In genomic region chr4:87103691-87104187, GRCh38 we compare ENCODE assay signal across 8 cellular contexts.
DNase-seq lines count a peak whose midpoint lies in the region; ATAC-seq, FAIRE-seq and TF ChIP-seq lines count a peak whose summit lies in the region.

No MANE protein-coding gene starts in this region.

- no peak overlapping the region for H3K4me3 Mint-ChIP-seq in activated CD4-positive, alpha-beta T cell treated with anti-CD3 and anti-CD28 coated beads, Interleukin-2, amount 10 ng/mL, durations not matched to agents 7 days and 5 days

- peaks cover 42% of the 10 kb centered on the region for H3K36me3 Mint-ChIP-seq in activated CD4-positive, alpha-beta T cell treated with anti-CD3 and anti-CD28 coated beads, Interleukin-2, amount 10 ng/mL, durations not matched to agents 7 days and 5 days (ENCODE audit: low read depth)

- POLR2A ChIA-PET in activated CD4-positive, alpha-beta T cell treated with anti-CD3 and anti-CD28 coated beads, Interleukin-2, amount 10 ng/mL, durations not matched to agents 7 days and 5 days (lab: Charles Lee): no interaction called here

- CTCF ChIA-PET in activated CD4-positive, alpha-beta T cell treated with anti-CD3 and anti-CD28 coated beads, Interleukin-2, amount 10 ng/mL, durations not matched to agents 7 days and 5 days (lab: Charles Lee): interaction anchor here (0.5 kb wide), 1 partner anchor 151 kb away, joined by 3 read pairs; no protein-coding TSS in a partner anchor

- peaks cover 59% of the 10 kb centered on the region for H3K4me1 ChIP-seq in suprapubic skin

- peak overlapping the region; percentile 84 for H3K27ac ChIP-seq in suprapubic skin

- no peak for TF ChIP-seq POLR2A in suprapubic skin (IDR thresholded peaks at IDR 0.05)

- ATAC-seq in GM19397 (IDR thresholded peaks at IDR 0.05; ENCODE audit: unreplicated experiment): no peak

- no peaks in the 10 kb centered on the region for H3K27me3 Mint-ChIP-seq in activated CD4-positive, alpha-beta T cell treated with anti-CD3 and anti-CD28 coated beads, Interleukin-2, amount 10 ng/mL, durations not matched to agents 7 days and 5 days

- H3K27ac Mint-ChIP-seq in activated CD4-positive, alpha-beta T cell treated with anti-CD3 and anti-CD28 coated beads, Interleukin-2, amount 10 ng/mL, durations not matched to agents 7 days and 5 days: peak overlapping the region; percentile 67

- TF ChIP-seq CTCF in suprapubic skin (IDR thresholded peaks at IDR 0.05): no peak

- H3K36me3 ChIP-seq in suprapubic skin: peaks cover 16% of the 10 kb centered on the region

- H3K27me3 ChIP-seq in suprapubic skin: no peaks in the 10 kb centered on the region

- no peak overlapping the region for H3K4me3 ChIP-seq in suprapubic skin

- no peaks in the 10 kb centered on the region for H3K9me3 Mint-ChIP-seq in activated CD4-positive, alpha-beta T cell treated with anti-CD3 and anti-CD28 coated beads, Interleukin-2, amount 10 ng/mL, durations not matched to agents 7 days and 5 days

- no peak for DNase-seq in activated CD4-positive, alpha-beta T cell treated with anti-CD3 and anti-CD28 coated beads, Interleukin-2, amount 10 ng/mL, durations not matched to agents 7 days and 5 days
- no peak for DNase-seq in activated CD4-positive, alpha-beta T cell treated with anti-CD3 and anti-CD28 coated beads for 48 hours
- peak; percentile 77 for DNase-seq in amniotic epithelial cell (ENCODE audit: low read depth)
- peak; percentile 87 for DNase-seq in kidney glomerular epithelial cell (lab: John Stamatoyannopoulos, UW)
- no peak for DNase-seq in suprapubic skin (ENCODE audit: low spot score in 2 of 2)
- no peak for DNase-seq in GM19239 (ENCODE audit: insufficient read length, low spot score)
- DNase-seq in NCI-H1105 treated with DMSO at 0.1 percent for 48 hours (lab: John Stamatoyannopoulos, UW): no peak

- H3K4me1 Mint-ChIP-seq in activated CD4-positive, alpha-beta T cell treated with anti-CD3 and anti-CD28 coated beads, Interleukin-2, amount 10 ng/mL, durations not matched to agents 7 days and 5 days: peaks cover 41% of the 10 kb centered on the region

- TF ChIP-seq EP300 in suprapubic skin (IDR thresholded peaks at IDR 0.05): no peak

- H3K9me3 ChIP-seq in suprapubic skin: no peaks in the 10 kb centered on the region

- 27% methylated on average over 2 of the region's 2 CpGs for WGBS in suprapubic skin

- FAIRE-seq in GM19239 (lab: Jason Lieb, UNC): no peak

Comparison
In these comparisons a context has a peak if more than half of its experiments do, and no peak if none do; other contexts are left out.
1. DNase-seq: peak in amniotic epithelial cell (single experiment) and kidney glomerular epithelial cell (single experiment); none in activated CD4-positive, alpha-beta T cell treated with anti-CD3 and anti-CD28 coated beads, Interleukin-2, amount 10 ng/mL, durations not matched to agents 7 days and 5 days (single experiment), activated CD4-positive, alpha-beta T cell treated with anti-CD3 and anti-CD28 coated beads for 48 hours (single experiment), suprapubic skin (0 of 2), GM19239 (single experiment) and NCI-H1105 treated with DMSO at 0.1 percent for 48 hours (single experiment).